Comparison of ENCODE assay signal across 1 cellular context in the genomic region with DNA sequence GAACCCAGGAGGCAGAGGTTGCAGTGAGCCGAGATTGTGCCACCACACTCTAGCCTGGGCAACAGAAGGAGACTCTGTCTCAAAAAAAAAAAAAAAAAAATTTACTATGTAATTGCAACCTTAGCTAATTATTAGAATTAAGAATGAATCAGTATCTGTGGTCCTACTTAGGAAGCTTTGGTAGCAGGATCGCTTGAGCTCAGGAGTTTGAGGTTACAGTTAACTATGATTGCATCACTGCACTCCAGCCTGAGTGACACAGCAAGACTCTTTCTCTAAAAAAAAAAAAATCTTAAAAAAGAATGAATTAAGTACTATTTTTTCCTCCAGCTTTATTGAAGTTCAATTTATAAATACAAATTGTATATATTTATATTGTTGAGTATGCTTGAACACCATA.
TF ChIP-seq lines count a peak whose summit lies in the region.

No MANE protein-coding gene starts in this region.

TF ChIP-seq in K562, 482 proteins besides CTCF, POLR2A, EP300 and RAD21 (continued from another document and continues in another):
- TF ChIP-seq, protein P1, sequence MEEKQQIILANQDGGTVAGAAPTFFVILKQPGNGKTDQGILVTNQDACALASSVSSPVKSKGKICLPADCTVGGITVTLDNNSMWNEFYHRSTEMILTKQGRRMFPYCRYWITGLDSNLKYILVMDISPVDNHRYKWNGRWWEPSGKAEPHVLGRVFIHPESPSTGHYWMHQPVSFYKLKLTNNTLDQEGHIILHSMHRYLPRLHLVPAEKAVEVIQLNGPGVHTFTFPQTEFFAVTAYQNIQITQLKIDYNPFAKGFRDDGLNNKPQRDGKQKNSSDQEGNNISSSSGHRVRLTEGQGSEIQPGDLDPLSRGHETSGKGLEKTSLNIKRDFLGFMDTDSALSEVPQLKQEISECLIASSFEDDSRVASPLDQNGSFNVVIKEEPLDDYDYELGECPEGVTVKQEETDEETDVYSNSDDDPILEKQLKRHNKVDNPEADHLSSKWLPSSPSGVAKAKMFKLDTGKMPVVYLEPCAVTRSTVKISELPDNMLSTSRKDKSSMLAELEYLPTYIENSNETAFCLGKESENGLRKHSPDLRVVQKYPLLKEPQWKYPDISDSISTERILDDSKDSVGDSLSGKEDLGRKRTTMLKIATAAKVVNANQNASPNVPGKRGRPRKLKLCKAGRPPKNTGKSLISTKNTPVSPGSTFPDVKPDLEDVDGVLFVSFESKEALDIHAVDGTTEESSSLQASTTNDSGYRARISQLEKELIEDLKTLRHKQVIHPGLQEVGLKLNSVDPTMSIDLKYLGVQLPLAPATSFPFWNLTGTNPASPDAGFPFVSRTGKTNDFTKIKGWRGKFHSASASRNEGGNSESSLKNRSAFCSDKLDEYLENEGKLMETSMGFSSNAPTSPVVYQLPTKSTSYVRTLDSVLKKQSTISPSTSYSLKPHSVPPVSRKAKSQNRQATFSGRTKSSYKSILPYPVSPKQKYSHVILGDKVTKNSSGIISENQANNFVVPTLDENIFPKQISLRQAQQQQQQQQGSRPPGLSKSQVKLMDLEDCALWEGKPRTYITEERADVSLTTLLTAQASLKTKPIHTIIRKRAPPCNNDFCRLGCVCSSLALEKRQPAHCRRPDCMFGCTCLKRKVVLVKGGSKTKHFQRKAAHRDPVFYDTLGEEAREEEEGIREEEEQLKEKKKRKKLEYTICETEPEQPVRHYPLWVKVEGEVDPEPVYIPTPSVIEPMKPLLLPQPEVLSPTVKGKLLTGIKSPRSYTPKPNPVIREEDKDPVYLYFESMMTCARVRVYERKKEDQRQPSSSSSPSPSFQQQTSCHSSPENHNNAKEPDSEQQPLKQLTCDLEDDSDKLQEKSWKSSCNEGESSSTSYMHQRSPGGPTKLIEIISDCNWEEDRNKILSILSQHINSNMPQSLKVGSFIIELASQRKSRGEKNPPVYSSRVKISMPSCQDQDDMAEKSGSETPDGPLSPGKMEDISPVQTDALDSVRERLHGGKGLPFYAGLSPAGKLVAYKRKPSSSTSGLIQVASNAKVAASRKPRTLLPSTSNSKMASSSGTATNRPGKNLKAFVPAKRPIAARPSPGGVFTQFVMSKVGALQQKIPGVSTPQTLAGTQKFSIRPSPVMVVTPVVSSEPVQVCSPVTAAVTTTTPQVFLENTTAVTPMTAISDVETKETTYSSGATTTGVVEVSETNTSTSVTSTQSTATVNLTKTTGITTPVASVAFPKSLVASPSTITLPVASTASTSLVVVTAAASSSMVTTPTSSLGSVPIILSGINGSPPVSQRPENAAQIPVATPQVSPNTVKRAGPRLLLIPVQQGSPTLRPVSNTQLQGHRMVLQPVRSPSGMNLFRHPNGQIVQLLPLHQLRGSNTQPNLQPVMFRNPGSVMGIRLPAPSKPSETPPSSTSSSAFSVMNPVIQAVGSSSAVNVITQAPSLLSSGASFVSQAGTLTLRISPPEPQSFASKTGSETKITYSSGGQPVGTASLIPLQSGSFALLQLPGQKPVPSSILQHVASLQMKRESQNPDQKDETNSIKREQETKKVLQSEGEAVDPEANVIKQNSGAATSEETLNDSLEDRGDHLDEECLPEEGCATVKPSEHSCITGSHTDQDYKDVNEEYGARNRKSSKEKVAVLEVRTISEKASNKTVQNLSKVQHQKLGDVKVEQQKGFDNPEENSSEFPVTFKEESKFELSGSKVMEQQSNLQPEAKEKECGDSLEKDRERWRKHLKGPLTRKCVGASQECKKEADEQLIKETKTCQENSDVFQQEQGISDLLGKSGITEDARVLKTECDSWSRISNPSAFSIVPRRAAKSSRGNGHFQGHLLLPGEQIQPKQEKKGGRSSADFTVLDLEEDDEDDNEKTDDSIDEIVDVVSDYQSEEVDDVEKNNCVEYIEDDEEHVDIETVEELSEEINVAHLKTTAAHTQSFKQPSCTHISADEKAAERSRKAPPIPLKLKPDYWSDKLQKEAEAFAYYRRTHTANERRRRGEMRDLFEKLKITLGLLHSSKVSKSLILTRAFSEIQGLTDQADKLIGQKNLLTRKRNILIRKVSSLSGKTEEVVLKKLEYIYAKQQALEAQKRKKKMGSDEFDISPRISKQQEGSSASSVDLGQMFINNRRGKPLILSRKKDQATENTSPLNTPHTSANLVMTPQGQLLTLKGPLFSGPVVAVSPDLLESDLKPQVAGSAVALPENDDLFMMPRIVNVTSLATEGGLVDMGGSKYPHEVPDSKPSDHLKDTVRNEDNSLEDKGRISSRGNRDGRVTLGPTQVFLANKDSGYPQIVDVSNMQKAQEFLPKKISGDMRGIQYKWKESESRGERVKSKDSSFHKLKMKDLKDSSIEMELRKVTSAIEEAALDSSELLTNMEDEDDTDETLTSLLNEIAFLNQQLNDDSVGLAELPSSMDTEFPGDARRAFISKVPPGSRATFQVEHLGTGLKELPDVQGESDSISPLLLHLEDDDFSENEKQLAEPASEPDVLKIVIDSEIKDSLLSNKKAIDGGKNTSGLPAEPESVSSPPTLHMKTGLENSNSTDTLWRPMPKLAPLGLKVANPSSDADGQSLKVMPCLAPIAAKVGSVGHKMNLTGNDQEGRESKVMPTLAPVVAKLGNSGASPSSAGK (IDR thresholded peaks at IDR 0.05) = no peak
- TF ChIP-seq TRIM24 (IDR thresholded peaks at IDR 0.05) = peak; percentile 69 to 78; a peak in 2 of 4 replicates
- TF ChIP-seq GABPB1 (CRISPR knock-in tag; IDR thresholded peaks at IDR 0.05) = no peak
- 0 out of 2 replicates have a peak, but pooled peaks have one; percentile 24 for TF ChIP-seq EP400 (IDR thresholded peaks at IDR 0.05)
- no peak for TF ChIP-seq ZNF134 (CRISPR knock-in tag; conservative IDR thresholded peaks at IDR 0.05)
- TF ChIP-seq TCFL5 (CRISPR knock-in tag; conservative IDR thresholded peaks at IDR 0.05) = no peak
- TF ChIP-seq ZNF175 (CRISPR knock-in tag; IDR thresholded peaks at IDR 0.05; ENCODE audit: low read depth) = no peak
- no peak for TF ChIP-seq PHTF2 (CRISPR knock-in tag; IDR thresholded peaks at IDR 0.05)
- no peak for TF ChIP-seq ATF1 (CRISPR knock-in tag; IDR thresholded peaks at IDR 0.05)
- TF ChIP-seq ATF1 (tag; IDR thresholded peaks at IDR 0.05) = no peak
- TF ChIP-seq, protein P2, sequence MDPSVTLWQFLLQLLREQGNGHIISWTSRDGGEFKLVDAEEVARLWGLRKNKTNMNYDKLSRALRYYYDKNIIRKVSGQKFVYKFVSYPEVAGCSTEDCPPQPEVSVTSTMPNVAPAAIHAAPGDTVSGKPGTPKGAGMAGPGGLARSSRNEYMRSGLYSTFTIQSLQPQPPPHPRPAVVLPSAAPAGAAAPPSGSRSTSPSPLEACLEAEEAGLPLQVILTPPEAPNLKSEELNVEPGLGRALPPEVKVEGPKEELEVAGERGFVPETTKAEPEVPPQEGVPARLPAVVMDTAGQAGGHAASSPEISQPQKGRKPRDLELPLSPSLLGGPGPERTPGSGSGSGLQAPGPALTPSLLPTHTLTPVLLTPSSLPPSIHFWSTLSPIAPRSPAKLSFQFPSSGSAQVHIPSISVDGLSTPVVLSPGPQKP (CRISPR knock-in tag; IDR thresholded peaks at IDR 0.05) = no peak
- no peak for TF ChIP-seq LCOR (CRISPR knock-in tag; IDR thresholded peaks at IDR 0.05)
- TF ChIP-seq, protein P3, sequence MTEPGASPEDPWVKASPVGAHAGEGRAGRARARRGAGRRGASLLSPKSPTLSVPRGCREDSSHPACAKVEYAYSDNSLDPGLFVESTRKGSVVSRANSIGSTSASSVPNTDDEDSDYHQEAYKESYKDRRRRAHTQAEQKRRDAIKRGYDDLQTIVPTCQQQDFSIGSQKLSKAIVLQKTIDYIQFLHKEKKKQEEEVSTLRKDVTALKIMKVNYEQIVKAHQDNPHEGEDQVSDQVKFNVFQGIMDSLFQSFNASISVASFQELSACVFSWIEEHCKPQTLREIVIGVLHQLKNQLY (CRISPR knock-in tag; conservative IDR thresholded peaks at IDR 0.05) = no peak
- peak; percentile 93 for TF ChIP-seq CEBPB (tag; IDR thresholded peaks at IDR 0.05)
- no peak for TF ChIP-seq CHD2 (IDR thresholded peaks at IDR 0.05; ENCODE audit: low read depth, low read length)
- TF ChIP-seq IFI16 (CRISPR knock-in tag; IDR thresholded peaks at IDR 0.05) = no peak
- TF ChIP-seq HDAC8 (tag; IDR thresholded peaks at IDR 0.05) = no peak
- TF ChIP-seq, protein P4, sequence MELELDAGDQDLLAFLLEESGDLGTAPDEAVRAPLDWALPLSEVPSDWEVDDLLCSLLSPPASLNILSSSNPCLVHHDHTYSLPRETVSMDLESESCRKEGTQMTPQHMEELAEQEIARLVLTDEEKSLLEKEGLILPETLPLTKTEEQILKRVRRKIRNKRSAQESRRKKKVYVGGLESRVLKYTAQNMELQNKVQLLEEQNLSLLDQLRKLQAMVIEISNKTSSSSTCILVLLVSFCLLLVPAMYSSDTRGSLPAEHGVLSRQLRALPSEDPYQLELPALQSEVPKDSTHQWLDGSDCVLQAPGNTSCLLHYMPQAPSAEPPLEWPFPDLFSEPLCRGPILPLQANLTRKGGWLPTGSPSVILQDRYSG (tag; conservative IDR thresholded peaks at IDR 0.05; ENCODE audit: low read depth) = no peak
- TF ChIP-seq, protein P5, sequence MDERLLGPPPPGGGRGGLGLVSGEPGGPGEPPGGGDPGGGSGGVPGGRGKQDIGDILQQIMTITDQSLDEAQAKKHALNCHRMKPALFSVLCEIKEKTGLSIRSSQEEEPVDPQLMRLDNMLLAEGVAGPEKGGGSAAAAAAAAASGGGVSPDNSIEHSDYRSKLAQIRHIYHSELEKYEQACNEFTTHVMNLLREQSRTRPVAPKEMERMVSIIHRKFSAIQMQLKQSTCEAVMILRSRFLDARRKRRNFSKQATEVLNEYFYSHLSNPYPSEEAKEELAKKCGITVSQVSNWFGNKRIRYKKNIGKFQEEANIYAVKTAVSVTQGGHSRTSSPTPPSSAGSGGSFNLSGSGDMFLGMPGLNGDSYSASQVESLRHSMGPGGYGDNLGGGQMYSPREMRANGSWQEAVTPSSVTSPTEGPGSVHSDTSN (CRISPR knock-in tag; IDR thresholded peaks at IDR 0.05; ENCODE audit: low read depth) = no peak
- TF ChIP-seq, protein P5 (tag; conservative IDR thresholded peaks at IDR 0.05; ENCODE audit: low read depth) = peak; percentile 43
- TF ChIP-seq CEBPG (CRISPR knock-in tag; IDR thresholded peaks at IDR 0.05) = peak; percentile 89
- peak; percentile 94 to 97 for TF ChIP-seq CEBPG (tag; conservative IDR thresholded peaks at IDR 0.05 in 1 of 2, IDR thresholded peaks at IDR 0.05 in 1 of 2)
- no peak for TF ChIP-seq KLF6 (CRISPR knock-in tag; IDR thresholded peaks at IDR 0.05; ENCODE audit: borderline replicate concordance)
- TF ChIP-seq ZNF384 (IDR thresholded peaks at IDR 0.05; ENCODE audit: low read depth, low read length) = peak; percentile 52; the same call in 1 of the 2 replicates
- TF ChIP-seq, protein P6, sequence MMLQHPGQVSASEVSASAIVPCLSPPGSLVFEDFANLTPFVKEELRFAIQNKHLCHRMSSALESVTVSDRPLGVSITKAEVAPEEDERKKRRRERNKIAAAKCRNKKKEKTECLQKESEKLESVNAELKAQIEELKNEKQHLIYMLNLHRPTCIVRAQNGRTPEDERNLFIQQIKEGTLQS (IDR thresholded peaks at IDR 0.05) = peak; percentile 95
- TF ChIP-seq, protein P6 (CRISPR knock-in tag; conservative IDR thresholded peaks at IDR 0.05) = no peak
- peak; percentile 44; the same call in 1 of the 2 replicates for TF ChIP-seq SMARCA4 (IDR thresholded peaks at IDR 0.05)
- TF ChIP-seq, protein P7, sequence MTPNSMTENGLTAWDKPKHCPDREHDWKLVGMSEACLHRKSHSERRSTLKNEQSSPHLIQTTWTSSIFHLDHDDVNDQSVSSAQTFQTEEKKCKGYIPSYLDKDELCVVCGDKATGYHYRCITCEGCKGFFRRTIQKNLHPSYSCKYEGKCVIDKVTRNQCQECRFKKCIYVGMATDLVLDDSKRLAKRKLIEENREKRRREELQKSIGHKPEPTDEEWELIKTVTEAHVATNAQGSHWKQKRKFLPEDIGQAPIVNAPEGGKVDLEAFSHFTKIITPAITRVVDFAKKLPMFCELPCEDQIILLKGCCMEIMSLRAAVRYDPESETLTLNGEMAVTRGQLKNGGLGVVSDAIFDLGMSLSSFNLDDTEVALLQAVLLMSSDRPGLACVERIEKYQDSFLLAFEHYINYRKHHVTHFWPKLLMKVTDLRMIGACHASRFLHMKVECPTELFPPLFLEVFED (CRISPR knock-in tag; conservative IDR thresholded peaks at IDR 0.05) = no peak
- no peak for TF ChIP-seq PRMT5 (CRISPR knock-in tag; IDR thresholded peaks at IDR 0.05)
- no peak for TF ChIP-seq RAD51 (IDR thresholded peaks at IDR 0.05; ENCODE audit: borderline replicate concordance, low read depth)
- TF ChIP-seq, protein P8, sequence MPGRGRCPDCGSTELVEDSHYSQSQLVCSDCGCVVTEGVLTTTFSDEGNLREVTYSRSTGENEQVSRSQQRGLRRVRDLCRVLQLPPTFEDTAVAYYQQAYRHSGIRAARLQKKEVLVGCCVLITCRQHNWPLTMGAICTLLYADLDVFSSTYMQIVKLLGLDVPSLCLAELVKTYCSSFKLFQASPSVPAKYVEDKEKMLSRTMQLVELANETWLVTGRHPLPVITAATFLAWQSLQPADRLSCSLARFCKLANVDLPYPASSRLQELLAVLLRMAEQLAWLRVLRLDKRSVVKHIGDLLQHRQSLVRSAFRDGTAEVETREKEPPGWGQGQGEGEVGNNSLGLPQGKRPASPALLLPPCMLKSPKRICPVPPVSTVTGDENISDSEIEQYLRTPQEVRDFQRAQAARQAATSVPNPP (IDR thresholded peaks at IDR 0.05; ENCODE audit: borderline replicate concordance, insufficient read depth, insufficient read length) = no peak
- TF ChIP-seq, protein P9, sequence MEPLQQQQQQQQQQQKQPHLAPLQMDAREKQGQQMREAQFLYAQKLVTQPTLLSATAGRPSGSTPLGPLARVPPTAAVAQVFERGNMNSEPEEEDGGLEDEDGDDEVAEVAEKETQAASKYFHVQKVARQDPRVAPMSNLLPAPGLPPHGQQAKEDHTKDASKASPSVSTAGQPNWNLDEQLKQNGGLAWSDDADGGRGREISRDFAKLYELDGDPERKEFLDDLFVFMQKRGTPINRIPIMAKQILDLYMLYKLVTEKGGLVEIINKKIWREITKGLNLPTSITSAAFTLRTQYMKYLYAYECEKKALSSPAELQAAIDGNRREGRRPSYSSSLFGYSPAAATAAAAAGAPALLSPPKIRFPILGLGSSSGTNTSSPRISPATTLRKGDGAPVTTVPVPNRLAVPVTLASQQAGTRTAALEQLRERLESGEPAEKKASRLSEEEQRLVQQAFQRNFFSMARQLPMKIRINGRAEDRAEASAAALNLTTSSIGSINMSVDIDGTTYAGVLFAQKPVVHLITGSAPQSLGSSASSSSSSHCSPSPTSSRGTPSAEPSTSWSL (CRISPR knock-in tag; IDR thresholded peaks at IDR 0.05; ENCODE audit: borderline replicate concordance) = no peak
- no peak for TF ChIP-seq ZNF239 (CRISPR knock-in tag; IDR thresholded peaks at IDR 0.05)
